8 cellular contexts compared by ENCODE assay signal in the genomic region with DNA sequence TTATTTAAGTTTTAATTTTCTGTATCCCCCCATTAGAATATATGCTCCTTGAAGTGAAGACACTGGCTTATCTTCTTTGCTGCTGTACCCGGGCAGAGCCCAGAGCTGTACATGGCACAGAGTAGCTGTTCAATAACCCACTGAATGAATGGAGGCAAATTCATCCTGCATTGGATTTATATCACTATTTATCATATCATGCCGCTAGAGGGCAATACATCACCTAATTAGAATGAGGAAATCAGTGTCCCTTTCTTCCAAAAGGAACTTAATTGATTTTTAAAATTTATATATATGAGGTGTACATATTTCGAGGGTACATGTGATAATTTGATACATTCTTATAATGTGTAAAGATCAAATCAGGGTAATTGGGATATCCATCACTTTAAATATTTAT.
A peak's percentile ranks its signal among the peaks of the same experiment; 100 is the strongest.
DNase-seq lines count a peak whose midpoint lies in the region; ATAC-seq and TF ChIP-seq lines count a peak whose summit lies in the region.

No MANE protein-coding gene starts in this region.

- no peaks in the 10 kb centered on the region for H3K36me3 ChIP-seq in GM23338 (ENCODE audit: insufficient read depth)

- H3K27me3 Mint-ChIP-seq in GM23338 (ENCODE audit: insufficient read depth, low read depth, poor library complexity) (no peaks in the 10 kb centered on the region), chondrocyte (ENCODE audit: low read depth) (peaks cover 18% of the 10 kb centered on the region)

- H3K9me2 ChIP-seq in GM23338 (ENCODE audit: insufficient read depth) = no peaks in the 10 kb centered on the region

- H3K4me2 ChIP-seq in GM23338 = no peak overlapping the region

- H3K27ac ChIP-seq in AG04450 (ENCODE audit: low read depth, low read length) (no peak overlapping the region), GM23338 (ENCODE audit: low read depth) (no peak overlapping the region)

- peak; percentile 64 for TF ChIP-seq CTCF in AG04450 (IDR thresholded peaks at IDR 0.05; ENCODE audit: low read depth, low read length)
- peak; percentile 52 to 67 for TF ChIP-seq CTCF in GM23338 (conservative IDR thresholded peaks at IDR 0.05; ENCODE audit: low read depth in 2 of 2)
- TF ChIP-seq CTCF in chondrocyte (IDR thresholded peaks at IDR 0.05) = peak; percentile 83

- H3F3A ChIP-seq in GM23338 (replicated peaks; ENCODE audit: low read depth) = no peaks in the 10 kb centered on the region

- no peak overlapping the region for H3K27ac Mint-ChIP-seq in GM23338
- no peak overlapping the region for H3K27ac Mint-ChIP-seq in chondrocyte (ENCODE audit: unreplicated experiment)

- no peaks in the 10 kb centered on the region for H3K79me2 ChIP-seq in GM23338 (replicated peaks; ENCODE audit: insufficient read depth)

- no peaks in the 10 kb centered on the region for H3K9me3 ChIP-seq in AG04450 (ENCODE audit: control insufficient read depth, insufficient read depth, low read length)

- H2AFZ ChIP-seq in GM23338 = no peak overlapping the region

- H3K9me3 Mint-ChIP-seq in GM23338 = no peaks in the 10 kb centered on the region
- H3K9me3 Mint-ChIP-seq in chondrocyte (ENCODE audit: low read depth) = no peaks in the 10 kb centered on the region

- no peaks in the 10 kb centered on the region for H4K20me1 ChIP-seq in GM23338 (replicated peaks; ENCODE audit: insufficient read depth)

- DNase-seq in AG04450 (ENCODE audit: low read depth, low spot score) (no peak), GM23338 (ENCODE audit: low spot score) (peak; percentile 68), NCI-H526 treated with DMSO at 0.1 percent for 48 hours (lab: John Stamatoyannopoulos, UW) (peak; percentile 32), chondrocyte (ENCODE audit: low spot score) (no peak), midbrain (lab: John Stamatoyannopoulos, UW) (peak; percentile 14), posterior cingulate gyrus (no peak)

- CTCF ChIA-PET in AG04450 (lab: Charles Lee) = interaction anchor here (0.5 to 4.7 kb wide), 58 partner anchors 8 to 1582 kb away, joined by 3 to 102 read pairs (median 4); no protein-coding TSS in a partner anchor

- intact Hi-C loops in posterior cingulate gyrus (cut with DNase I) = no loop called here

- H3K4me3 Mint-ChIP-seq in GM23338 (no peak overlapping the region), chondrocyte (ENCODE audit: unreplicated experiment) (no peak overlapping the region)

- ATAC-seq in GM23338 = no peak; the same call in 2 of the 3 replicates
- ATAC-seq in GM18870 (IDR thresholded peaks at IDR 0.05; ENCODE audit: unreplicated experiment) = no peak
- ATAC-seq in GM19455 (IDR thresholded peaks at IDR 0.05; ENCODE audit: unreplicated experiment) = no peak

- 0 out of 2 replicates have a peak, but pooled peaks cover 5% of the 10 kb centered on the region for H3K4me1 ChIP-seq in GM23338 (ENCODE audit: insufficient read depth)

- H3K36me3 Mint-ChIP-seq in GM23338 (ENCODE audit: low read depth) (no peaks in the 10 kb centered on the region), chondrocyte (ENCODE audit: low read depth) (no peaks in the 10 kb centered on the region)

- no peaks in the 10 kb centered on the region for H3K27me3 ChIP-seq in AG04450 (ENCODE audit: control insufficient read depth, insufficient read depth, low read length)
- no peaks in the 10 kb centered on the region for H3K27me3 ChIP-seq in GM23338 (ENCODE audit: insufficient read depth)

- H3K4me3 ChIP-seq in AG04450 (ENCODE audit: low read depth, low read length) (no peak overlapping the region), GM23338 (no peak overlapping the region)

- POLR2A ChIA-PET in AG04450 (lab: Yijun Ruan, JAX) = no interaction called here

- H3K4me1 Mint-ChIP-seq in GM23338 (peaks cover 11% of the 10 kb centered on the region), chondrocyte (ENCODE audit: low read depth) (peaks cover 8% of the 10 kb centered on the region)

TF ChIP-seq in GM23338, 12 proteins besides CTCF, POLR2A, EP300 and RAD21 (continues in another document):
- TF ChIP-seq CREB1 (CRISPR knock-in tag; IDR thresholded peaks at IDR 0.05; ENCODE audit: low read depth) (no peak), POLR2AphosphoS5 (IDR thresholded peaks at IDR 0.05; ENCODE audit: low read depth) (no peak), NANOG (IDR thresholded peaks at IDR 0.05; ENCODE audit: borderline replicate concordance) (no peak), JUNB (IDR thresholded peaks at IDR 0.05; ENCODE audit: unreplicated experiment) (no peak), STAT1 (IDR thresholded peaks at IDR 0.05; ENCODE audit: unreplicated experiment) (no peak), EZH2phosphoT487 (IDR thresholded peaks at IDR 0.05; ENCODE audit: unreplicated experiment) (no peak), ZNF331 (CRISPR knock-in tag; IDR thresholded peaks at IDR 0.05; ENCODE audit: low read depth) (no peak), ZNF114 (CRISPR knock-in tag; IDR thresholded peaks at IDR 0.05) (no peak)
- TF ChIP-seq, protein P1, sequence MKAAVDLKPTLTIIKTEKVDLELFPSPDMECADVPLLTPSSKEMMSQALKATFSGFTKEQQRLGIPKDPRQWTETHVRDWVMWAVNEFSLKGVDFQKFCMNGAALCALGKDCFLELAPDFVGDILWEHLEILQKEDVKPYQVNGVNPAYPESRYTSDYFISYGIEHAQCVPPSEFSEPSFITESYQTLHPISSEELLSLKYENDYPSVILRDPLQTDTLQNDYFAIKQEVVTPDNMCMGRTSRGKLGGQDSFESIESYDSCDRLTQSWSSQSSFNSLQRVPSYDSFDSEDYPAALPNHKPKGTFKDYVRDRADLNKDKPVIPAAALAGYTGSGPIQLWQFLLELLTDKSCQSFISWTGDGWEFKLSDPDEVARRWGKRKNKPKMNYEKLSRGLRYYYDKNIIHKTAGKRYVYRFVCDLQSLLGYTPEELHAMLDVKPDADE (IDR thresholded peaks at IDR 0.05) = no peak
- TF ChIP-seq, protein P2, sequence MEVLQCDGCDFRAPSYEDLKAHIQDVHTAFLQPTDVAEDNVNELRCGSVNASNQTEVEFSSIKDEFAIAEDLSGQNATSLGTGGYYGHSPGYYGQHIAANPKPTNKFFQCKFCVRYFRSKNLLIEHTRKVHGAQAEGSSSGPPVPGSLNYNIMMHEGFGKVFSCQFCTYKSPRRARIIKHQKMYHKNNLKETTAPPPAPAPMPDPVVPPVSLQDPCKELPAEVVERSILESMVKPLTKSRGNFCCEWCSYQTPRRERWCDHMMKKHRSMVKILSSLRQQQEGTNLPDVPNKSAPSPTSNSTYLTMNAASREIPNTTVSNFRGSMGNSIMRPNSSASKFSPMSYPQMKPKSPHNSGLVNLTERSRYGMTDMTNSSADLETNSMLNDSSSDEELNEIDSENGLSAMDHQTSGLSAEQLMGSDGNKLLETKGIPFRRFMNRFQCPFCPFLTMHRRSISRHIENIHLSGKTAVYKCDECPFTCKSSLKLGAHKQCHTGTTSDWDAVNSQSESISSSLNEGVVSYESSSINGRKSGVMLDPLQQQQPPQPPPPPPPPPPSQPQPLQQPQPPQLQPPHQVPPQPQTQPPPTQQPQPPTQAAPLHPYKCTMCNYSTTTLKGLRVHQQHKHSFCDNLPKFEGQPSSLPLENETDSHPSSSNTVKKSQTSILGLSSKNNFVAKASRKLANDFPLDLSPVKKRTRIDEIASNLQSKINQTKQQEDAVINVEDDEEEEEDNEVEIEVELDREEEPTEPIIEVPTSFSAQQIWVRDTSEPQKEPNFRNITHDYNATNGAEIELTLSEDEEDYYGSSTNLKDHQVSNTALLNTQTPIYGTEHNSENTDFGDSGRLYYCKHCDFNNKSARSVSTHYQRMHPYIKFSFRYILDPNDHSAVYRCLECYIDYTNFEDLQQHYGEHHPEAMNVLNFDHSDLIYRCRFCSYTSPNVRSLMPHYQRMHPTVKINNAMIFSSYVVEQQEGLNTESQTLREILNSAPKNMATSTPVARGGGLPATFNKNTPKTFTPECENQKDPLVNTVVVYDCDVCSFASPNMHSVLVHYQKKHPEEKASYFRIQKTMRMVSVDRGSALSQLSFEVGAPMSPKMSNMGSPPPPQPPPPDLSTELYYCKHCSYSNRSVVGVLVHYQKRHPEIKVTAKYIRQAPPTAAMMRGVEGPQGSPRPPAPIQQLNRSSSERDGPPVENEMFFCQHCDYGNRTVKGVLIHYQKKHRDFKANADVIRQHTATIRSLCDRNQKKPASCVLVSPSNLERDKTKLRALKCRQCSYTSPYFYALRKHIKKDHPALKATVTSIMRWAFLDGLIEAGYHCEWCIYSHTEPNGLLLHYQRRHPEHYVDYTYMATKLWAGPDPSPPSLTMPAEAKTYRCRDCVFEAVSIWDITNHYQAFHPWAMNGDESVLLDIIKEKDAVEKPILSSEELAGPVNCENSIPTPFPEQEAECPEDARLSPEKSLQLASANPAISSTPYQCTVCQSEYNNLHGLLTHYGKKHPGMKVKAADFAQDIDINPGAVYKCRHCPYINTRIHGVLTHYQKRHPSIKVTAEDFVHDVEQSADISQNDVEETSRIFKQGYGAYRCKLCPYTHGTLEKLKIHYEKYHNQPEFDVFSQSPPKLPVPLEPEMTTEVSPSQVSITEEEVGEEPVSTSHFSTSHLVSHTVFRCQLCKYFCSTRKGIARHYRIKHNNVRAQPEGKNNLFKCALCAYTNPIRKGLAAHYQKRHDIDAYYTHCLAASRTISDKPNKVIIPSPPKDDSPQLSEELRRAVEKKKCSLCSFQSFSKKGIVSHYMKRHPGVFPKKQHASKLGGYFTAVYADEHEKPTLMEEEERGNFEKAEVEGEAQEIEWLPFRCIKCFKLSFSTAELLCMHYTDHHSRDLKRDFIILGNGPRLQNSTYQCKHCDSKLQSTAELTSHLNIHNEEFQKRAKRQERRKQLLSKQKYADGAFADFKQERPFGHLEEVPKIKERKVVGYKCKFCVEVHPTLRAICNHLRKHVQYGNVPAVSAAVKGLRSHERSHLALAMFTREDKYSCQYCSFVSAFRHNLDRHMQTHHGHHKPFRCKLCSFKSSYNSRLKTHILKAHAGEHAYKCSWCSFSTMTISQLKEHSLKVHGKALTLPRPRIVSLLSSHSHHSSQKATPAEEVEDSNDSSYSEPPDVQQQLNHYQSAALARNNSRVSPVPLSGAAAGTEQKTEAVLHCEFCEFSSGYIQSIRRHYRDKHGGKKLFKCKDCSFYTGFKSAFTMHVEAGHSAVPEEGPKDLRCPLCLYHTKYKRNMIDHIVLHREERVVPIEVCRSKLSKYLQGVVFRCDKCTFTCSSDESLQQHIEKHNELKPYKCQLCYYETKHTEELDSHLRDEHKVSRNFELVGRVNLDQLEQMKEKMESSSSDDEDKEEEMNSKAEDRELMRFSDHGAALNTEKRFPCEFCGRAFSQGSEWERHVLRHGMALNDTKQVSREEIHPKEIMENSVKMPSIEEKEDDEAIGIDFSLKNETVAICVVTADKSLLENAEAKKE (CRISPR knock-in tag; IDR thresholded peaks at IDR 0.05) = no peak

Comparison
In these comparisons a context has a peak if more than half of its experiments do, and no peak if none do; other contexts are left out.
1. DNase-seq: peak in GM23338 (single experiment), NCI-H526 treated with DMSO at 0.1 percent for 48 hours (single experiment) and midbrain (single experiment); none in AG04450 (single experiment), chondrocyte (single experiment) and posterior cingulate gyrus (0 of 10).
2. Peak in every context shown above with its lines, with median percentiles within 50 percentile points of each other: CTCF ChIP-seq.